1 cellular context compared by ENCODE assay signal in the genomic region with DNA sequence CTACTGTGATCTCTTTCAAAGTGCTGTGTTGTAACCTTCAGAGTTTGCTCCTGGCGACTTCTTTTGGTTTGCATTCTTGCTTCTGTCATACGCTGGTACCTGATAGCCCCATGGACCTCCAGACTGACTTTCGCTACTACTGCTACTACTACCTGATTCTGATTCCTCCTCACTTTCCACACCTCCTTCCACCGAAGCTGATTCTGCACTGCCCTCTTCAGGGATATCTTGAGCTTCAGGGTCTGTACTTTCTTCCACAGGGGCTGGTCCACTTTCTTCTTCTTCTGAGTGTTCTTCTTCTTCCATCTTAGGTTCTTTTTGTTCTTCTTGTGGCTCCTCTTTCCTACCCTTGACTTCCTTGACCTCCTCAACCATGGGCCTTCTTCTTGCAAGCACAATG.
TF ChIP-seq lines count a peak whose summit lies in the region.

No MANE protein-coding gene starts in this region.

TF ChIP-seq in HepG2, 621 proteins besides CTCF, POLR2A, EP300 and RAD21 (continued from another document):
- TF ChIP-seq, protein P1, sequence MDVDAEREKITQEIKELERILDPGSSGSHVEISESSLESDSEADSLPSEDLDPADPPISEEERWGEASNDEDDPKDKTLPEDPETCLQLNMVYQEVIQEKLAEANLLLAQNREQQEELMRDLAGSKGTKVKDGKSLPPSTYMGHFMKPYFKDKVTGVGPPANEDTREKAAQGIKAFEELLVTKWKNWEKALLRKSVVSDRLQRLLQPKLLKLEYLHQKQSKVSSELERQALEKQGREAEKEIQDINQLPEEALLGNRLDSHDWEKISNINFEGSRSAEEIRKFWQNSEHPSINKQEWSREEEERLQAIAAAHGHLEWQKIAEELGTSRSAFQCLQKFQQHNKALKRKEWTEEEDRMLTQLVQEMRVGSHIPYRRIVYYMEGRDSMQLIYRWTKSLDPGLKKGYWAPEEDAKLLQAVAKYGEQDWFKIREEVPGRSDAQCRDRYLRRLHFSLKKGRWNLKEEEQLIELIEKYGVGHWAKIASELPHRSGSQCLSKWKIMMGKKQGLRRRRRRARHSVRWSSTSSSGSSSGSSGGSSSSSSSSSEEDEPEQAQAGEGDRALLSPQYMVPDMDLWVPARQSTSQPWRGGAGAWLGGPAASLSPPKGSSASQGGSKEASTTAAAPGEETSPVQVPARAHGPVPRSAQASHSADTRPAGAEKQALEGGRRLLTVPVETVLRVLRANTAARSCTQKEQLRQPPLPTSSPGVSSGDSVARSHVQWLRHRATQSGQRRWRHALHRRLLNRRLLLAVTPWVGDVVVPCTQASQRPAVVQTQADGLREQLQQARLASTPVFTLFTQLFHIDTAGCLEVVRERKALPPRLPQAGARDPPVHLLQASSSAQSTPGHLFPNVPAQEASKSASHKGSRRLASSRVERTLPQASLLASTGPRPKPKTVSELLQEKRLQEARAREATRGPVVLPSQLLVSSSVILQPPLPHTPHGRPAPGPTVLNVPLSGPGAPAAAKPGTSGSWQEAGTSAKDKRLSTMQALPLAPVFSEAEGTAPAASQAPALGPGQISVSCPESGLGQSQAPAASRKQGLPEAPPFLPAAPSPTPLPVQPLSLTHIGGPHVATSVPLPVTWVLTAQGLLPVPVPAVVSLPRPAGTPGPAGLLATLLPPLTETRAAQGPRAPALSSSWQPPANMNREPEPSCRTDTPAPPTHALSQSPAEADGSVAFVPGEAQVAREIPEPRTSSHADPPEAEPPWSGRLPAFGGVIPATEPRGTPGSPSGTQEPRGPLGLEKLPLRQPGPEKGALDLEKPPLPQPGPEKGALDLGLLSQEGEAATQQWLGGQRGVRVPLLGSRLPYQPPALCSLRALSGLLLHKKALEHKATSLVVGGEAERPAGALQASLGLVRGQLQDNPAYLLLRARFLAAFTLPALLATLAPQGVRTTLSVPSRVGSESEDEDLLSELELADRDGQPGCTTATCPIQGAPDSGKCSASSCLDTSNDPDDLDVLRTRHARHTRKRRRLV (CRISPR knock-in tag; IDR thresholded peaks at IDR 0.05) = no peak
- TF ChIP-seq ZNF34 (CRISPR knock-in tag; IDR thresholded peaks at IDR 0.05; ENCODE audit: borderline replicate concordance) (no peak), NFKBIZ (CRISPR knock-in tag; IDR thresholded peaks at IDR 0.05) (no peak), ZSCAN22 (CRISPR knock-in tag; IDR thresholded peaks at IDR 0.05) (no peak)
- TF ChIP-seq, protein P2, sequence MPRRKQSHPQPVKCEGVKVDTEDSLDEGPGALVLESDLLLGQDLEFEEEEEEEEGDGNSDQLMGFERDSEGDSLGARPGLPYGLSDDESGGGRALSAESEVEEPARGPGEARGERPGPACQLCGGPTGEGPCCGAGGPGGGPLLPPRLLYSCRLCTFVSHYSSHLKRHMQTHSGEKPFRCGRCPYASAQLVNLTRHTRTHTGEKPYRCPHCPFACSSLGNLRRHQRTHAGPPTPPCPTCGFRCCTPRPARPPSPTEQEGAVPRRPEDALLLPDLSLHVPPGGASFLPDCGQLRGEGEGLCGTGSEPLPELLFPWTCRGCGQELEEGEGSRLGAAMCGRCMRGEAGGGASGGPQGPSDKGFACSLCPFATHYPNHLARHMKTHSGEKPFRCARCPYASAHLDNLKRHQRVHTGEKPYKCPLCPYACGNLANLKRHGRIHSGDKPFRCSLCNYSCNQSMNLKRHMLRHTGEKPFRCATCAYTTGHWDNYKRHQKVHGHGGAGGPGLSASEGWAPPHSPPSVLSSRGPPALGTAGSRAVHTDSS (CRISPR knock-in tag; conservative IDR thresholded peaks at IDR 0.05) = no peak
